In the genomic region with DNA sequence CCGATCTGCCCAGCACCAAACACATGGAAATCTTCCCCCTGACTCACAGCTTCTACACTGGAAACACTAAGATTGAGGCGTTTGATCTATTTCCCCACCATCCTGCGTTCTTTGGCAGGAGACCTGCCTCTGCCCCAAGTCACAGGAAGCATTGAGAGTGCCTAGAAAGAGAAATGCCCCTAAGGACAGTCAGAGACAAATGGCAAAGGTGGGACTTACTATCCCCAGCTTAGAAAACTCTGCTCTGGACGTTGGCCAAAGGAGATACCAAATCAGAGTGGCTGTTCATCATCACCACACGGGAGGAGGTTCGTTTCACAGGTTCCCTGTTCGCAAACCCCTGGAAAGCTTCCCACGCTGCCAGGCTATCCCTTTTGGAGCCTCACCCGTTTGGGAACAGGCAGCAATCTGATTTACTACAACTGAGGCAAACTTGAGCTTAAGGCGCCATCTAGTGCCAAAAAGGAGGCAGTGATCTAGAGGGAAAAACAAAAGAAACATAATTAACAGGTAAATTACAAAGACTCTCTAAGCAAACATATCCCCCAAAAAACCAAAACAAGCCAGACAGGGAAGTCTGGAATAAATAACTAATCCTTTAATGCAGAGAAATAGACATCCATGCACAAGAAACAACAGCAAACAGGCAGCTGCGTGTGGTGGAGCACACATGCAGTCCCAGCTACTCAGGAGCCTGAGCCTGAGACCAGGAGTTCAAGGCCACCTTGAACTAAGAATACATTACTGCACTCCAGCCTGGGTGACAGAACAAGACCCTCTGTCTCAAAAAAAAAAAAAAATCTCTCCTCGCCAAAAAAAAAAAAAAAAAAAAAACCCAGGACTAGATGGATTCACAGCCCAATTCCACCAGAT, we compare ENCODE assay signal across 8 cellular contexts. TPM values are rescaled to one million over a fixed set of nuclear protein-coding genes. Genes with fewer than 3 reads are reported as not detected.
DNase-seq lines count a peak whose midpoint lies in the region; ATAC-seq and TF ChIP-seq lines count a peak whose summit lies in the region.

No MANE protein-coding gene starts in this region.

- H3K27ac ChIP-seq in mesenchymal stem cell (ENCODE audit: low read length, poor library complexity, severe bottlenecking) = no peak overlapping the region
- no peak overlapping the region for H3K27ac ChIP-seq in adrenal gland

- no peak overlapping the region for H3K14ac ChIP-seq in mesenchymal stem cell (ENCODE audit: low read length in 2 of 2)

- POLR2A ChIA-PET in activated CD4-positive, alpha-beta memory T cell treated with anti-CD3 and anti-CD28 coated beads for 36 hours (lab: Charles Lee) = no interaction called here
- POLR2A ChIA-PET in activated CD4-positive, alpha-beta memory T cell treated with anti-CD3 and anti-CD28 coated beads, Interleukin-2, amount 10 ng/mL, durations not matched to agents 7 days and 5 days (lab: Charles Lee) = no interaction called here

- H3K4me3 ChIP-seq in astrocyte of the cerebellum (ENCODE audit: low read depth, low read length) (no peak overlapping the region), mesenchymal stem cell (ENCODE audit: insufficient read depth in 1 of 2, low read depth in 1 of 2, low read length in 2 of 2) (no peak overlapping the region), adrenal gland (no peak overlapping the region)

- peak; percentile 12 for DNase-seq in activated CD4-positive, alpha-beta memory T cell treated with anti-CD3 and anti-CD28 coated beads for 36 hours
- no peak for DNase-seq in activated CD4-positive, alpha-beta memory T cell treated with anti-CD3 and anti-CD28 coated beads, Interleukin-2, amount 10 ng/mL, durations not matched to agents 7 days and 5 days
- DNase-seq in NAMALWA (ENCODE audit: low spot score) = peak; percentile 52
- peak; percentile 3 for DNase-seq in astrocyte of the cerebellum (ENCODE audit: low read depth)
- peak; percentile 18 for DNase-seq in mesenchymal stem cell
- no peak for DNase-seq in activated CD8-positive, alpha-beta memory T cell treated with anti-CD3 and anti-CD28 coated beads, Interleukin-2, amount 10 ng/mL, durations not matched to agents 7 days and 5 days
- DNase-seq in adrenal gland = no peak

- H3K79me1 ChIP-seq in mesenchymal stem cell (replicated peaks; ENCODE audit: low read length, poor library complexity, severe bottlenecking) = no peaks in the 10 kb centered on the region

- no peak overlapping the region for H3K4me2 ChIP-seq in mesenchymal stem cell (ENCODE audit: low read length, poor library complexity, severe bottlenecking)

- H3K4me1 ChIP-seq in mesenchymal stem cell (ENCODE audit: control insufficient read depth, insufficient read depth, low read depth, low read length) = no peaks in the 10 kb centered on the region
- no peaks in the 10 kb centered on the region for H3K4me1 ChIP-seq in adrenal gland (replicated peaks in 1 of 2)

- 38% methylated on average over 12 of the region's 12 CpGs for WGBS in mesenchymal stem cell
- 22 to 32% (median 28%) methylated on average over 12 of the region's 12 CpGs for WGBS in adrenal gland, 4 donors

- no peak overlapping the region for H2BK15ac ChIP-seq in mesenchymal stem cell (ENCODE audit: low read depth, poor library complexity, severe bottlenecking)

- H3K27me3 Mint-ChIP-seq in activated CD4-positive, alpha-beta memory T cell treated with anti-CD3 and anti-CD28 coated beads for 36 hours = peaks cover 54% of the 10 kb centered on the region
- H3K27me3 Mint-ChIP-seq in activated CD4-positive, alpha-beta memory T cell treated with anti-CD3 and anti-CD28 coated beads, Interleukin-2, amount 10 ng/mL, durations not matched to agents 7 days and 5 days = peaks cover 13% of the 10 kb centered on the region
- H3K27me3 Mint-ChIP-seq in activated CD8-positive, alpha-beta memory T cell treated with anti-CD3 and anti-CD28 coated beads, Interleukin-2, amount 10 ng/mL, durations not matched to agents 7 days and 5 days = peaks cover 31% of the 10 kb centered on the region

- peak; percentile 54 for TF ChIP-seq CTCF in astrocyte of the cerebellum (IDR thresholded peaks at IDR 0.05; ENCODE audit: low read depth, low read length, missing control alignments)
- TF ChIP-seq CTCF in adrenal gland (IDR thresholded peaks at IDR 0.05) = peak in 3 of 6 experiments; percentile 33 to 43 (median 35)

- H2AK5ac ChIP-seq in mesenchymal stem cell (ENCODE audit: low read length, severe bottlenecking) = no peak overlapping the region

- H3K9me3 ChIP-seq in mesenchymal stem cell (ENCODE audit: control insufficient read depth, low read length) = peaks cover 14% of the 10 kb centered on the region
- no peaks in the 10 kb centered on the region for H3K9me3 ChIP-seq in adrenal gland (replicated peaks in 1 of 3)

- no peak overlapping the region for H3K23ac ChIP-seq in mesenchymal stem cell (ENCODE audit: low read length in 2 of 2)

- H3K4ac ChIP-seq in mesenchymal stem cell (ENCODE audit: low read depth in 1 of 2, low read length in 2 of 2) = no peak overlapping the region

- H2BK120ac ChIP-seq in mesenchymal stem cell (ENCODE audit: low read depth, low read length) = no peak overlapping the region

- H3K36me3 ChIP-seq in mesenchymal stem cell (ENCODE audit: control insufficient read depth in 1 of 2, insufficient read depth in 2 of 2, low read depth in 1 of 2, low read length in 2 of 2) (no peaks in the 10 kb centered on the region), adrenal gland (replicated peaks in 1 of 2) (no peaks in the 10 kb centered on the region)

- in situ Hi-C loops in astrocyte of the cerebellum (cut with HindIII; ENCODE audit: low sequenced_read_pairs) = no loop called here

- no peak overlapping the region for H3K27ac Mint-ChIP-seq in activated CD4-positive, alpha-beta memory T cell treated with anti-CD3 and anti-CD28 coated beads for 36 hours
- no peak overlapping the region for H3K27ac Mint-ChIP-seq in activated CD4-positive, alpha-beta memory T cell treated with anti-CD3 and anti-CD28 coated beads, Interleukin-2, amount 10 ng/mL, durations not matched to agents 7 days and 5 days
- no peak overlapping the region for H3K27ac Mint-ChIP-seq in activated CD8-positive, alpha-beta memory T cell treated with anti-CD3 and anti-CD28 coated beads, Interleukin-2, amount 10 ng/mL, durations not matched to agents 7 days and 5 days

- H2AFZ ChIP-seq in mesenchymal stem cell (ENCODE audit: low read depth, low read length) = no peak overlapping the region

- no peak overlapping the region for H2BK5ac ChIP-seq in mesenchymal stem cell (ENCODE audit: low read depth, low read length, poor library complexity, severe bottlenecking)

- no peak overlapping the region for H4K8ac ChIP-seq in mesenchymal stem cell (ENCODE audit: low read length)

- intact Hi-C loops in activated CD4-positive, alpha-beta memory T cell treated with anti-CD3 and anti-CD28 coated beads for 36 hours (cut with micrococcal nuclease) = loop anchor here (2.0 kb wide), 2 partner anchors 222 to 1670 kb away; no protein-coding TSS in a partner anchor
- intact Hi-C loops in adrenal gland (cut with DNase I) = no loop called here

- no peak for ATAC-seq in activated CD8-positive, alpha-beta memory T cell treated with anti-CD3 and anti-CD28 coated beads, Interleukin-2, amount 10 ng/mL, durations not matched to agents 7 days and 5 days
- ATAC-seq in HG03280 (IDR thresholded peaks at IDR 0.05; ENCODE audit: unreplicated experiment) = no peak

- H3K27me3 ChIP-seq in mesenchymal stem cell (ENCODE audit: control insufficient read depth in 1 of 2, insufficient read depth in 1 of 2, low read length in 2 of 2) = no peaks in the 10 kb centered on the region
- peaks cover 21% of the 10 kb centered on the region for H3K27me3 ChIP-seq in adrenal gland

- no peak overlapping the region for H3K4me3 Mint-ChIP-seq in activated CD4-positive, alpha-beta memory T cell treated with anti-CD3 and anti-CD28 coated beads for 36 hours
- H3K4me3 Mint-ChIP-seq in activated CD4-positive, alpha-beta memory T cell treated with anti-CD3 and anti-CD28 coated beads, Interleukin-2, amount 10 ng/mL, durations not matched to agents 7 days and 5 days = no peak overlapping the region
- H3K4me3 Mint-ChIP-seq in activated CD8-positive, alpha-beta memory T cell treated with anti-CD3 and anti-CD28 coated beads, Interleukin-2, amount 10 ng/mL, durations not matched to agents 7 days and 5 days = no peak overlapping the region

- H4K91ac ChIP-seq in mesenchymal stem cell (ENCODE audit: low read length) = no peak overlapping the region

- H3K36me3 Mint-ChIP-seq in activated CD4-positive, alpha-beta memory T cell treated with anti-CD3 and anti-CD28 coated beads for 36 hours = no peaks in the 10 kb centered on the region
- no peaks in the 10 kb centered on the region for H3K36me3 Mint-ChIP-seq in activated CD4-positive, alpha-beta memory T cell treated with anti-CD3 and anti-CD28 coated beads, Interleukin-2, amount 10 ng/mL, durations not matched to agents 7 days and 5 days (ENCODE audit: low read depth)
- no peaks in the 10 kb centered on the region for H3K36me3 Mint-ChIP-seq in activated CD8-positive, alpha-beta memory T cell treated with anti-CD3 and anti-CD28 coated beads, Interleukin-2, amount 10 ng/mL, durations not matched to agents 7 days and 5 days

- H3K18ac ChIP-seq in mesenchymal stem cell (ENCODE audit: low read depth in 1 of 2, low read length in 2 of 2) = no peak overlapping the region

- H3K9me3 Mint-ChIP-seq in activated CD4-positive, alpha-beta memory T cell treated with anti-CD3 and anti-CD28 coated beads for 36 hours = peaks cover 7% of the 10 kb centered on the region
- H3K9me3 Mint-ChIP-seq in activated CD4-positive, alpha-beta memory T cell treated with anti-CD3 and anti-CD28 coated beads, Interleukin-2, amount 10 ng/mL, durations not matched to agents 7 days and 5 days = no peaks in the 10 kb centered on the region
- no peaks in the 10 kb centered on the region for H3K9me3 Mint-ChIP-seq in activated CD8-positive, alpha-beta memory T cell treated with anti-CD3 and anti-CD28 coated beads, Interleukin-2, amount 10 ng/mL, durations not matched to agents 7 days and 5 days (ENCODE audit: low read depth)

- no peak overlapping the region for H2BK12ac ChIP-seq in mesenchymal stem cell (ENCODE audit: low read length in 2 of 2)

- CTCF ChIA-PET in activated CD4-positive, alpha-beta memory T cell treated with anti-CD3 and anti-CD28 coated beads for 36 hours (lab: Charles Lee) = interaction anchor here (0.7 to 2.4 kb wide), 13 partner anchors 9 to 1713 kb away, joined by 3 to 15 read pairs (median 4); no protein-coding TSS in a partner anchor
- CTCF ChIA-PET in activated CD4-positive, alpha-beta memory T cell treated with anti-CD3 and anti-CD28 coated beads, Interleukin-2, amount 10 ng/mL, durations not matched to agents 7 days and 5 days (lab: Charles Lee) = interaction anchor here (0.7 to 1.7 kb wide), 8 partner anchors 9 to 1672 kb away, joined by 3 to 7 read pairs (median 3); no protein-coding TSS in a partner anchor
- CTCF ChIA-PET in activated CD8-positive, alpha-beta memory T cell treated with anti-CD3 and anti-CD28 coated beads, Interleukin-2, amount 10 ng/mL, durations not matched to agents 7 days and 5 days (lab: Charles Lee) = interaction anchor here (0.7 to 1.4 kb wide), 5 partner anchors 9 to 75 kb away, joined by 3 to 4 read pairs (median 3); no protein-coding TSS in a partner anchor

- no peaks in the 10 kb centered on the region for H3K4me1 Mint-ChIP-seq in activated CD4-positive, alpha-beta memory T cell treated with anti-CD3 and anti-CD28 coated beads for 36 hours (ENCODE audit: low read depth)
- no peaks in the 10 kb centered on the region for H3K4me1 Mint-ChIP-seq in activated CD4-positive, alpha-beta memory T cell treated with anti-CD3 and anti-CD28 coated beads, Interleukin-2, amount 10 ng/mL, durations not matched to agents 7 days and 5 days
- no peaks in the 10 kb centered on the region for H3K4me1 Mint-ChIP-seq in activated CD8-positive, alpha-beta memory T cell treated with anti-CD3 and anti-CD28 coated beads, Interleukin-2, amount 10 ng/mL, durations not matched to agents 7 days and 5 days

- peak overlapping the region; percentile 58 for H3K9ac ChIP-seq in mesenchymal stem cell (ENCODE audit: low read length)

- TF ChIP-seq POLR2A in adrenal gland (IDR thresholded peaks at IDR 0.05) = no peak

RNA-seq across cellular contexts. Expression of a gene that starts 48.4 kb away (rescaled TPM):
- total RNA-seq in activated CD4-positive, alpha-beta memory T cell treated with anti-CD3 and anti-CD28 coated beads for 36 hours = 10 to 100 TPM; 92.9 to 96.8 TPM
- 100 to 1,000 TPM; 106 to 109 TPM for total RNA-seq in activated CD4-positive, alpha-beta memory T cell treated with anti-CD3 and anti-CD28 coated beads, Interleukin-2, amount 10 ng/mL, durations not matched to agents 7 days and 5 days
- polyA plus RNA-seq in mesenchymal stem cell (2013, experiment 1 of 2) = 82.7 TPM
- polyA plus RNA-seq in mesenchymal stem cell (2013, experiment 2 of 2) = 82.2 TPM
- 100 to 1,000 TPM; 108 to 162 TPM for total RNA-seq in activated CD8-positive, alpha-beta memory T cell treated with anti-CD3 and anti-CD28 coated beads, Interleukin-2, amount 10 ng/mL, durations not matched to agents 7 days and 5 days
- 100 to 1,000 TPM in 4 of 8 donors, 10 to 100 TPM in 4; 42.7 to 188 (median 108) TPM for total RNA-seq in adrenal gland
- 100 to 1,000 TPM; 165 to 185 (median 181) TPM for polyA plus RNA-seq in adrenal gland

Comparison
In these comparisons a context has a peak if more than half of its experiments do, and no peak if none do; other contexts are left out.
1. DNase-seq: peak in activated CD4-positive, alpha-beta memory T cell treated with anti-CD3 and anti-CD28 coated beads for 36 hours (single experiment), NAMALWA (single experiment), astrocyte of the cerebellum (single experiment) and mesenchymal stem cell (single experiment); none in activated CD4-positive, alpha-beta memory T cell treated with anti-CD3 and anti-CD28 coated beads, Interleukin-2, amount 10 ng/mL, durations not matched to agents 7 days and 5 days (single experiment), activated CD8-positive, alpha-beta memory T cell treated with anti-CD3 and anti-CD28 coated beads, Interleukin-2, amount 10 ng/mL, durations not matched to agents 7 days and 5 days (single experiment) and adrenal gland (0 of 7).